ENCODE assay signal across 8 cellular contexts in genomic region chr20:46709459-46710148, GRCh38. TPM values are rescaled to one million over a fixed set of nuclear protein-coding genes. Genes with fewer than 3 reads are reported as not detected.
A peak's percentile ranks its signal among the peaks of the same experiment; 100 is the strongest.
DNase-seq lines count a peak whose midpoint lies in the region; ATAC-seq and TF ChIP-seq lines count a peak whose summit lies in the region.

Gene SLC2A10 (plus strand): TSS chr20:46709649. CDS start chr20:46709737, 88 bp downstream.

- peaks cover 3% of the 10 kb centered on the region for H3K9me3 Mint-ChIP-seq in CD4-positive, alpha-beta T cell

- POLR2A ChIA-PET in CD4-positive, alpha-beta T cell (lab: Charles Lee): no interaction called here

- H3K27me3 ChIP-seq in CD4-positive, alpha-beta T cell (ENCODE audit: control insufficient read depth, insufficient read depth, low read length): peaks cover 65% of the 10 kb centered on the region
- H3K27me3 ChIP-seq in endocrine pancreas (ENCODE audit: control insufficient read depth, insufficient read depth, low read length) (no peaks in the 10 kb centered on the region), mesenchymal stem cell (ENCODE audit: control insufficient read depth in 1 of 2, insufficient read depth in 1 of 2, low read length in 2 of 2) (peaks cover 0 to 4% of the 10 kb centered on the region in 2 experiments), tibial artery (no peaks in the 10 kb centered on the region), WERI-Rb-1 (ENCODE audit: insufficient read depth, low read depth, severe bottlenecking) (no peaks in the 10 kb centered on the region)

- H3K79me1 ChIP-seq in mesenchymal stem cell (replicated peaks; ENCODE audit: low read length, poor library complexity, severe bottlenecking): peaks cover 15% of the 10 kb centered on the region

- H3K27ac Mint-ChIP-seq in CD4-positive, alpha-beta T cell: no peak within 1 kb of the TSS

- no peak within 1 kb of the TSS for H3K27ac ChIP-seq in CD4-positive, alpha-beta T cell (ENCODE audit: low read depth, low read length)
- H3K27ac ChIP-seq in mesenchymal stem cell (ENCODE audit: low read length, poor library complexity, severe bottlenecking) (no peak within 1 kb of the TSS), tibial artery (peak within 1 kb of the TSS; percentile 67 to 70), WERI-Rb-1 (no peak within 1 kb of the TSS)

- H3K14ac ChIP-seq in mesenchymal stem cell (ENCODE audit: low read length in 2 of 2): peak within 1 kb of the TSS in 1 of 2 experiments; percentile 89

- no peak within 1 kb of the TSS for H2BK5ac ChIP-seq in mesenchymal stem cell (ENCODE audit: low read depth, low read length, poor library complexity, severe bottlenecking)

- no peaks in the 10 kb centered on the region for H3K36me3 ChIP-seq in endocrine pancreas (ENCODE audit: control insufficient read depth, insufficient read depth, low read length)
- peaks cover 3 to 22% of the 10 kb centered on the region in 2 experiments for H3K36me3 ChIP-seq in mesenchymal stem cell (ENCODE audit: control insufficient read depth in 1 of 2, insufficient read depth in 2 of 2, low read depth in 1 of 2, low read length in 2 of 2)
- H3K36me3 ChIP-seq in tibial artery: no peaks in the 10 kb centered on the region
- H3K36me3 ChIP-seq in WERI-Rb-1: no peaks in the 10 kb centered on the region

- peak within 1 kb of the TSS; percentile 70 to 84 for H2BK12ac ChIP-seq in mesenchymal stem cell (ENCODE audit: low read length in 2 of 2)

- peaks cover 87% of the 10 kb centered on the region for H3K27me3 Mint-ChIP-seq in CD4-positive, alpha-beta T cell

- H3K4me1 ChIP-seq in endocrine pancreas (ENCODE audit: control insufficient read depth, insufficient read depth, low read length) (no peaks in the 10 kb centered on the region), mesenchymal stem cell (ENCODE audit: control insufficient read depth, insufficient read depth, low read depth, low read length) (peaks cover 8% of the 10 kb centered on the region), tibial artery (peaks cover 0 to 33% (median 12%) of the 10 kb centered on the region in 4 donors)

- H3K4me3 ChIP-seq in endocrine pancreas (ENCODE audit: control insufficient read depth, insufficient read depth, low read length): peak within 1 kb of the TSS; percentile 30
- H3K4me3 ChIP-seq in mesenchymal stem cell (ENCODE audit: insufficient read depth in 1 of 2, low read depth in 1 of 2, low read length in 2 of 2): peak within 1 kb of the TSS; percentile 53 to 89
- peak within 1 kb of the TSS; percentile 66 to 77 for H3K4me3 ChIP-seq in tibial artery
- no peak within 1 kb of the TSS for H3K4me3 ChIP-seq in WERI-Rb-1 (ENCODE audit: low read depth, low read length)

- H3K4me2 ChIP-seq in mesenchymal stem cell (ENCODE audit: low read length, poor library complexity, severe bottlenecking): peak within 1 kb of the TSS; percentile 76

- peaks cover 11% of the 10 kb centered on the region for H3K4me1 Mint-ChIP-seq in CD4-positive, alpha-beta T cell (ENCODE audit: low read depth)

- CTCF ChIA-PET in CD4-positive, alpha-beta T cell (lab: Charles Lee): no interaction called here

- H4K91ac ChIP-seq in mesenchymal stem cell (ENCODE audit: low read length): peak within 1 kb of the TSS; percentile 85

- H3K23ac ChIP-seq in mesenchymal stem cell (ENCODE audit: low read length in 2 of 2): peak within 1 kb of the TSS in 1 of 2 experiments; percentile 14

- no peak within 1 kb of the TSS for H2AK5ac ChIP-seq in mesenchymal stem cell (ENCODE audit: low read length, severe bottlenecking)

- H2AFZ ChIP-seq in mesenchymal stem cell (ENCODE audit: low read depth, low read length): peak within 1 kb of the TSS; percentile 93

- peak within 1 kb of the TSS; percentile 99 for H4K8ac ChIP-seq in mesenchymal stem cell (ENCODE audit: low read length)

- DNase-seq in CD4-positive, alpha-beta T cell: no peak
- DNase-seq in NCI-H146 treated with DMSO at 0.1 percent for 48 hours (lab: John Stamatoyannopoulos, UW; ENCODE audit: unreplicated experiment): peak; percentile 36
- DNase-seq in mesenchymal stem cell: peak; percentile 72
- peak; percentile 49 to 80 for DNase-seq in tibial artery
- no peak for DNase-seq in NCI-H2196 (lab: John Stamatoyannopoulos, UW; ENCODE audit: unreplicated experiment)
- DNase-seq in WERI-Rb-1: no peak

- H3K4ac ChIP-seq in mesenchymal stem cell (ENCODE audit: low read depth in 1 of 2, low read length in 2 of 2): peak within 1 kb of the TSS; percentile 86 to 95

- H3K9ac ChIP-seq in endocrine pancreas (ENCODE audit: control insufficient read depth, insufficient read depth, low read length) (no peak within 1 kb of the TSS), mesenchymal stem cell (ENCODE audit: low read length) (peak within 1 kb of the TSS; percentile 94)

- 1% methylated on average over 60 of the region's 66 CpGs for WGBS in mesenchymal stem cell

- H3K9me3 ChIP-seq in CD4-positive, alpha-beta T cell (ENCODE audit: control insufficient read depth, low read length): peaks cover 8% of the 10 kb centered on the region
- H3K9me3 ChIP-seq in endocrine pancreas (ENCODE audit: control insufficient read depth, low read length): no peaks in the 10 kb centered on the region
- H3K9me3 ChIP-seq in mesenchymal stem cell (ENCODE audit: control insufficient read depth, low read length): peaks cover 4% of the 10 kb centered on the region
- no peaks in the 10 kb centered on the region for H3K9me3 ChIP-seq in tibial artery
- H3K9me3 ChIP-seq in WERI-Rb-1 (ENCODE audit: severe bottlenecking): peaks cover 4% of the 10 kb centered on the region

- H3K4me3 Mint-ChIP-seq in CD4-positive, alpha-beta T cell: peak within 1 kb of the TSS; percentile 62

- no peaks in the 10 kb centered on the region for H3K36me3 Mint-ChIP-seq in CD4-positive, alpha-beta T cell (ENCODE audit: low read depth)

- intact Hi-C loops in CD4-positive, alpha-beta T cell (cut with DNase I, micrococcal nuclease): no loop called here
- intact Hi-C loops in tibial artery (cut with DNase I; ENCODE audit: low total_unique reads): no loop called here

- no peak for TF ChIP-seq CTCF in CD4-positive, alpha-beta T cell (IDR thresholded peaks at IDR 0.05)
- TF ChIP-seq CTCF in tibial artery (IDR thresholded peaks at IDR 0.05): no peak
- TF ChIP-seq CTCF in WERI-Rb-1 (IDR thresholded peaks at IDR 0.05; ENCODE audit: low read depth, low read length): no peak

- peak within 1 kb of the TSS; percentile 73 for H2BK15ac ChIP-seq in mesenchymal stem cell (ENCODE audit: low read depth, poor library complexity, severe bottlenecking)

- ATAC-seq in CD4-positive, alpha-beta T cell (ENCODE audit: poor library complexity): no peak
- ATAC-seq in GM18870 (IDR thresholded peaks at IDR 0.05; ENCODE audit: unreplicated experiment): no peak

- peak within 1 kb of the TSS; percentile 78 for H2BK120ac ChIP-seq in mesenchymal stem cell (ENCODE audit: low read depth, low read length)

- peak within 1 kb of the TSS; percentile 74 to 95 for H3K18ac ChIP-seq in mesenchymal stem cell (ENCODE audit: low read depth in 1 of 2, low read length in 2 of 2)

RNA-seq across cellular contexts. Expression of gene SLC2A10, which starts in this region (rescaled TPM):
- total RNA-seq in CD4-positive, alpha-beta T cell: not detected
- 35.9 TPM for polyA plus RNA-seq in mesenchymal stem cell (2013, experiment 1 of 2)
- 37.1 TPM for polyA plus RNA-seq in mesenchymal stem cell (2013, experiment 2 of 2)

Comparison
In these comparisons a context has a peak if more than half of its experiments do, and no peak if none do; other contexts are left out.
1. DNase-seq: peak in NCI-H146 treated with DMSO at 0.1 percent for 48 hours (single experiment), mesenchymal stem cell (single experiment) and tibial artery (2 of 2); none in CD4-positive, alpha-beta T cell (0 of 10), NCI-H2196 (single experiment) and WERI-Rb-1 (single experiment).
2. H3K27ac ChIP-seq: peak in tibial artery (2 of 2); none in CD4-positive, alpha-beta T cell (single experiment), mesenchymal stem cell (single experiment) and WERI-Rb-1 (single experiment).